In the genomic region with DNA sequence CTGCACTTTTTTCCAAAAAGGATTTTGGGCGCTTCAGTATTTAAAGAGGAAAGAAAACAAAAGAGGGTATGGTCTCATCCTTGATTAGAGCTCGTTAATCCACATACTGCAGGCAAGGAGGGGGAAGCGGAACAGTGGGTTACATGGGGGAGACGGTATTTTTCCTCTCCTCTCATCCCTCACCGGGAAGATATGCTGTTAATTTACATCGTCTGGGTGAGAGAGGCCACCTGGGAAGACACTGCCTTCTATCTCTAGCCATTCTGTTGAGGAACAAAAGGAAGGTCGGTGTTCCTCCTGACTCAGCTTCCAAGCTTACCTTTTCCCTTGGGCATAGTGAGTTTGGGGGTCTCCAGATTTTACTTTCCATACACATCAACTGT, we compare ENCODE assay signal across 12 cellular contexts.
"Had no signal": no experiment of that assay in that cellular context is flagged by ENCODE, and none has a peak within 500 bp of the region (broad histone marks: within the 10 kb centered on the region; RNA-seq: fewer than 3 reads in every experiment).

No MANE protein-coding gene starts in this region.

- H3K4me3 Mint-ChIP-seq: activated naive CD8-positive, alpha-beta T cell treated with anti-CD3 and anti-CD28 coated beads, Interleukin-2, amount 10 ng/mL, durations not matched to agents 7 days and 5 days; activated T-helper 17 cell treated with anti-CD3 and anti-CD28 coated beads, Interleukin-2, amount 50 U/mL, for 72 hours; T-helper 1 cell treated with Interleukin-12 subunit alpha and Interleukin-12 subunit beta and Interleukin-4 antibody, amounts not matched to agents 30 μg/mL and 1 μg/mL, for 36 hours had no signal

- H3K27ac ChIP-seq: transverse colon had no signal

- H3K27ac Mint-ChIP-seq: activated naive CD8-positive, alpha-beta T cell treated with anti-CD3 and anti-CD28 coated beads, Interleukin-2, amount 10 ng/mL, durations not matched to agents 7 days and 5 days; activated T-helper 17 cell treated with anti-CD3 and anti-CD28 coated beads, Interleukin-2, amount 50 U/mL, for 72 hours; T-helper 1 cell treated with Interleukin-12 subunit alpha and Interleukin-12 subunit beta and Interleukin-4 antibody, amounts not matched to agents 30 μg/mL and 1 μg/mL, for 36 hours had no signal

- H3K4me3 ChIP-seq: transverse colon had no signal

- H3K36me3 Mint-ChIP-seq: activated naive CD8-positive, alpha-beta T cell treated with anti-CD3 and anti-CD28 coated beads, Interleukin-2, amount 10 ng/mL, durations not matched to agents 7 days and 5 days had no signal

- ATAC-seq: activated T-helper 17 cell treated with anti-CD3 and anti-CD28 coated beads, Interleukin-2, amount 50 U/mL, for 72 hours; esophagus mucosa; stimulated activated naive CD8-positive, alpha-beta T cell treated with anti-CD3 and anti-CD28 coated beads, Interleukin-15, Interleukin-2, amounts not matched to agents 100 U/mL and 50 U/mL, for 24 hours had no signal

- H3K4me1 Mint-ChIP-seq: activated naive CD8-positive, alpha-beta T cell treated with anti-CD3 and anti-CD28 coated beads, Interleukin-2, amount 10 ng/mL, durations not matched to agents 7 days and 5 days; activated T-helper 17 cell treated with anti-CD3 and anti-CD28 coated beads, Interleukin-2, amount 50 U/mL, for 72 hours had no signal

- H3K9me3 Mint-ChIP-seq: activated naive CD8-positive, alpha-beta T cell treated with anti-CD3 and anti-CD28 coated beads, Interleukin-2, amount 10 ng/mL, durations not matched to agents 7 days and 5 days; activated T-helper 17 cell treated with anti-CD3 and anti-CD28 coated beads, Interleukin-2, amount 50 U/mL, for 72 hours; T-helper 1 cell treated with Interleukin-12 subunit alpha and Interleukin-12 subunit beta and Interleukin-4 antibody, amounts not matched to agents 30 μg/mL and 1 μg/mL, for 36 hours had no signal

- H3K27me3 Mint-ChIP-seq: activated T-helper 17 cell treated with anti-CD3 and anti-CD28 coated beads, Interleukin-2, amount 50 U/mL, for 72 hours had no signal

- H3K27me3 ChIP-seq: transverse colon had no signal

- H3K9me3 ChIP-seq: transverse colon had no signal

- DNase-seq: activated CD4-positive, alpha-beta T cell treated with anti-CD3 and anti-CD28 coated beads, Interleukin-2, amount 50 U/mL, for 1 hour; activated CD4-positive, CD25-positive, alpha-beta regulatory T cell treated with anti-CD3 and anti-CD28 coated beads, Interleukin-2, amount 50 U/mL, for 72 hours; activated naive CD4-positive, alpha-beta T cell treated with Interleukin-2 at 50 U/mL for 16 hours; activated naive CD8-positive, alpha-beta T cell treated with anti-CD3 and anti-CD28 coated beads, Interleukin-2, amount 10 ng/mL, durations not matched to agents 7 days and 5 days; cortex of kidney; effector CD4-positive, alpha-beta T cell; occipital lobe; stimulated activated naive CD8-positive, alpha-beta T cell treated with anti-CD3 and anti-CD28 coated beads, Interleukin-15, Interleukin-2, amounts not matched to agents 100 U/mL and 50 U/mL, for 24 hours; transverse colon had no signal
